Comparison of ENCODE assay signal across 25 cellular contexts in the genomic region with DNA sequence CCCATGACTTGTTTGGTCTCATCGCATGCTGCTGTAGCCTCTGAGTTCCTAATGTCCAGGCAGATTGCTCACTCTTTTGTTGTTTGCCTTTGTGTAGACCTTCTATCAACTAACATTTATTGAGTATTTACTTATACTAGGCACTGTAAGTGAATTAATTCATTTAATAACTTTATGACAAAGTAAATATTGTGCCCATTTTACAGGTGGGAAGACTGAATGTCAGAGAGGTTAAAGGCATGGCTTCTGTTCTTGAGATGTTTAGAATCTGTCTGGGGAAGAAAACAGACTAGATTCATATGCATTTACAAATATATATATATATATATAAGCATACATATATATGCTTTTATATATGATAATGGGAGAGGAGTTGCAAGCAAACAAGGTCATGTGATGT. TPM values are rescaled to one million over a fixed set of nuclear protein-coding genes. Genes with fewer than 3 reads are reported as not detected.
DNase-seq lines count a peak whose midpoint lies in the region; ATAC-seq and TF ChIP-seq lines count a peak whose summit lies in the region.
"Had no signal": no experiment of that assay in that cellular context is flagged by ENCODE, and none has a peak within 500 bp of the region (broad histone marks: within the 10 kb centered on the region; RNA-seq: fewer than 3 reads in every experiment).

No MANE protein-coding gene starts in this region.

- H3K27ac ChIP-seq in VCaP (peak overlapping the region; percentile 32; the same call in 1 of the 2 replicates), esophagus squamous epithelium (peak overlapping the region; percentile 41 to 90 (median 74))
- H3K27ac ChIP-seq: HL-60, SJSA1 had no signal

- peaks cover 94% of the 10 kb centered on the region for H3K4me1 Mint-ChIP-seq in Calu3 (ENCODE audit: low read depth, unreplicated experiment)

- H3K27me3 Mint-ChIP-seq in Calu3 (ENCODE audit: unreplicated experiment) = no peaks in the 10 kb centered on the region

- H3K9me3 Mint-ChIP-seq in Calu3 (ENCODE audit: low read depth, unreplicated experiment) = no peaks in the 10 kb centered on the region

- H3K36me3 Mint-ChIP-seq in Calu3 (ENCODE audit: insufficient read depth, unreplicated experiment) = peaks cover 100% of the 10 kb centered on the region

- CTCF ChIA-PET in Calu3 (lab: Charles Lee) = no interaction called here

- TF ChIP-seq CTCF in Calu3 (IDR thresholded peaks at IDR 0.05; ENCODE audit: unreplicated experiment) = no peak
- no peak for TF ChIP-seq CTCF in VCaP (conservative IDR thresholded peaks at IDR 0.05)
- no peak for TF ChIP-seq CTCF in esophagus squamous epithelium (IDR thresholded peaks at IDR 0.05)

- no peak overlapping the region for H3K4me3 Mint-ChIP-seq in Calu3 (ENCODE audit: low read depth, unreplicated experiment)

- H3K4me3 ChIP-seq in esophagus squamous epithelium = no peak overlapping the region
- H3K4me3 ChIP-seq: HAP-1, MG63, SJSA1 had no signal

- H3K36me3 ChIP-seq in esophagus squamous epithelium = peaks cover 0 to 94% (median 3%) of the 10 kb centered on the region in 3 donors
- H3K36me3 ChIP-seq: BE2C, HAP-1, SJSA1 had no signal

- 87 to 93% methylated on average over 1 of the region's 1 CpG for WGBS in esophagus squamous epithelium, 2 donors

- no peaks in the 10 kb centered on the region for H3K27me3 ChIP-seq in esophagus squamous epithelium
- H3K27me3 ChIP-seq: BE2C, MG63, SJSA1 had no signal

- BruUV-seq in Calu3 (replicated peaks; lab: Mats Ljungman, UMichigan) = no TSS peak

- peak overlapping the region; percentile 62 for H3K27ac Mint-ChIP-seq in Calu3 (ENCODE audit: unreplicated experiment)

- TF ChIP-seq POLR2A in esophagus squamous epithelium (IDR thresholded peaks at IDR 0.05) = no peak

- no peak for DNase-seq in Calu3
- DNase-seq in esophagus squamous epithelium (lab: John Stamatoyannopoulos, UW) = no peak
- no peak for DNase-seq in NCI-H526 treated with DMSO at 0.1 percent for 48 hours (lab: John Stamatoyannopoulos, UW)
- DNase-seq: ACHN, BE2C, GOT3, KBM-7, MG63, NCI-H1105 treated with DMSO at 0.1 percent for 48 hours, NCI-H146, NCI-H1930, NCI-H2107, NCI-H524, NCI-H774, PC-3 had no signal

- H3K9me3 ChIP-seq in esophagus squamous epithelium = no peaks in the 10 kb centered on the region
- H3K9me3 ChIP-seq: BE2C, HAP-1, MG63, SJSA1 had no signal

- H3K4me1 ChIP-seq in esophagus squamous epithelium = peaks cover 23 to 100% (median 39%) of the 10 kb centered on the region in 3 donors
- H3K4me1 ChIP-seq: BE2C had no signal

- ATAC-seq in GM19324 (IDR thresholded peaks at IDR 0.05; ENCODE audit: low FRiP score, unreplicated experiment) (no peak), GM21529 (IDR thresholded peaks at IDR 0.05; ENCODE audit: unreplicated experiment) (no peak), GM21381 (IDR thresholded peaks at IDR 0.05; ENCODE audit: unreplicated experiment) (no peak)
- ATAC-seq: PC-3, Right ventricle myocardium inferior had no signal

- intact Hi-C loops in Calu3 (cut with micrococcal nuclease; ENCODE audit: unreplicated experiment) = no loop called here
- intact Hi-C loops in esophagus squamous epithelium (cut with DNase I) = no loop called here

RNA-seq across cellular contexts. Expression of a gene that starts 27.1 kb away (rescaled TPM):
- total RNA-seq in Calu3 (2022) (286 and 299 TPM in 2 replicates), esophagus squamous epithelium (100 to 1,000 TPM; 265 to 388 (median 325) TPM)
- total RNA-seq: LHCN-M2, RPMI7951, SJSA1 had no signal
